Comparison of ENCODE assay signal across 8 cellular contexts in genomic region chr3:56557815-56558170, GRCh38. TPM values are rescaled to one million over a fixed set of nuclear protein-coding genes. Genes with fewer than 3 reads are reported as not detected.
DNase-seq lines count a peak whose midpoint lies in the region; ATAC-seq and TF ChIP-seq lines count a peak whose summit lies in the region.

No MANE protein-coding gene starts in this region.

- ATAC-seq in GM18517 (IDR thresholded peaks at IDR 0.05; ENCODE audit: unreplicated experiment) = peak; percentile 27
- ATAC-seq in HG02870 (IDR thresholded peaks at IDR 0.05; ENCODE audit: unreplicated experiment) = no peak
- no peak for ATAC-seq in HG03039 (IDR thresholded peaks at IDR 0.05; ENCODE audit: unreplicated experiment)

- DNase-seq in colonic mucosa (no peak), superior temporal gyrus (ENCODE audit: extremely low spot score) (no peak), DMS153 treated with DMSO at 0.1 percent for 48 hours (lab: John Stamatoyannopoulos, UW; ENCODE audit: unreplicated experiment) (no peak)

- peaks cover 16% of the 10 kb centered on the region for H3K4me1 Mint-ChIP-seq in nephron

- H3K9me3 Mint-ChIP-seq in nephron = no peaks in the 10 kb centered on the region

- peaks cover 5% of the 10 kb centered on the region for H3K27me3 Mint-ChIP-seq in nephron (ENCODE audit: low read depth)

- H3K27ac ChIP-seq in HUES64 (ENCODE audit: low read depth, low read length) (no peak overlapping the region), colonic mucosa (peak overlapping the region; percentile 72)

- WGBS in HUES64 = 21% methylated on average over 3 of the region's 7 CpGs

- TF ChIP-seq CTCF in colonic mucosa (IDR thresholded peaks at IDR 0.05) (no peak), nephron (IDR thresholded peaks at IDR 0.05; ENCODE audit: unreplicated experiment in 3 of 3) (peak in 1 of 3 experiments; percentile 30)

- peaks cover 39% of the 10 kb centered on the region for H3K36me3 ChIP-seq in HUES64 (ENCODE audit: insufficient read depth, low read length)
- H3K36me3 ChIP-seq in colonic mucosa = no peaks in the 10 kb centered on the region

- H3K4me3 ChIP-seq in HUES64 (ENCODE audit: low read length) (peak overlapping the region; percentile 94), colonic mucosa (peak overlapping the region; percentile 83)

- H3K27ac Mint-ChIP-seq in nephron = peak overlapping the region; percentile 88 to 98 (median 95)

- intact Hi-C loops in colonic mucosa (cut with DNase I) = no loop called here

- H3K36me3 Mint-ChIP-seq in nephron (ENCODE audit: low read depth) = peaks cover 13% of the 10 kb centered on the region

- H3K9ac ChIP-seq in HUES64 (ENCODE audit: low read depth, low read length) (peak overlapping the region; percentile 94), colonic mucosa (ENCODE audit: low read depth in 2 of 2, low read length in 2 of 2) (peak overlapping the region; percentile 69 to 97)

- peak overlapping the region; percentile 94 to 98 (median 95) for H3K4me3 Mint-ChIP-seq in nephron

- H3K27me3 ChIP-seq in HUES64 (ENCODE audit: insufficient read depth, low read length) = no peaks in the 10 kb centered on the region
- H3K27me3 ChIP-seq in colonic mucosa = no peaks in the 10 kb centered on the region

- peaks cover 11% of the 10 kb centered on the region; the same call in 1 of the 2 replicates for H3K4me1 ChIP-seq in HUES64 (ENCODE audit: insufficient read depth, low read length)
- no peaks in the 10 kb centered on the region for H3K4me1 ChIP-seq in colonic mucosa

- H3K9me3 ChIP-seq in HUES64 (ENCODE audit: insufficient read depth, low read depth, low read length) = no peaks in the 10 kb centered on the region
- no peaks in the 10 kb centered on the region for H3K9me3 ChIP-seq in colonic mucosa

RNA-seq across cellular contexts. Expression of gene CCDC66, which starts 0.8 kb away (rescaled TPM):
- 12.6 TPM for polyA plus RNA-seq in HUES64 (2013, experiment 1 of 2)
- polyA plus RNA-seq in HUES64 (2013, experiment 2 of 2) = 17.2 TPM
- total RNA-seq in colonic mucosa = 10 to 100 TPM; 13.9 to 15.3 TPM
